In genomic region chr1:172356620-172357019, GRCh38 we compare ENCODE assay signal across 10 cellular contexts.
DNase-seq lines count a peak whose midpoint lies in the region; ATAC-seq and TF ChIP-seq lines count a peak whose summit lies in the region.
"Had no signal": no experiment of that assay in that cellular context is flagged by ENCODE, and none has a peak within 500 bp of the region (broad histone marks: within the 10 kb centered on the region; RNA-seq: fewer than 3 reads in every experiment).

No MANE protein-coding gene starts in this region.

- no peaks in the 10 kb centered on the region for H3K9me3 ChIP-seq in hepatocyte (ENCODE audit: low read depth)
- no peaks in the 10 kb centered on the region for H3K9me3 ChIP-seq in testis

- H3K36me3 Mint-ChIP-seq in activated naive CD4-positive, alpha-beta T cell treated with anti-CD3 and anti-CD28 coated beads, Interleukin-2, amount 50 U/mL, for 24 hours = no peaks in the 10 kb centered on the region
- H3K36me3 Mint-ChIP-seq in activated naive CD4-positive, alpha-beta T cell treated with anti-CD3 and anti-CD28 coated beads, Interleukin-2, amount 10 ng/mL, durations not matched to agents 7 days and 5 days = peaks cover 2% of the 10 kb centered on the region
- H3K36me3 Mint-ChIP-seq in GM23338 (ENCODE audit: low read depth) = no peaks in the 10 kb centered on the region

- H3K36me3 ChIP-seq in hepatocyte (replicated peaks; ENCODE audit: insufficient read depth, low read depth) (no peaks in the 10 kb centered on the region), testis (ENCODE audit: low read depth, missing control alignments) (no peaks in the 10 kb centered on the region), GM23338 (ENCODE audit: insufficient read depth) (no peaks in the 10 kb centered on the region)

- intact Hi-C loops in testis (cut with DNase I; ENCODE audit: low total_unique reads) = no loop called here

- H3K27ac ChIP-seq in VCaP (peak overlapping the region; percentile 77), hepatocyte (peak overlapping the region; percentile 93), testis (peak overlapping the region; percentile 64 to 82), GM23338 (ENCODE audit: low read depth) (no peak overlapping the region)

- no peak for TF ChIP-seq POLR2A in testis (IDR thresholded peaks at IDR 0.05)

- H3K4me1 ChIP-seq in hepatocyte (ENCODE audit: insufficient read depth) = peaks cover 79% of the 10 kb centered on the region
- H3K4me1 ChIP-seq in testis = peaks cover 32% of the 10 kb centered on the region
- peaks cover 38% of the 10 kb centered on the region for H3K4me1 ChIP-seq in GM23338 (ENCODE audit: insufficient read depth)

- CTCF ChIA-PET in activated naive CD4-positive, alpha-beta T cell treated with anti-CD3 and anti-CD28 coated beads, Interleukin-2, amount 10 ng/mL, durations not matched to agents 7 days and 5 days (lab: Charles Lee) = no interaction called here

- H2AFZ ChIP-seq in hepatocyte = no peak overlapping the region
- H2AFZ ChIP-seq in GM23338 = no peak overlapping the region

- H3K4me3 Mint-ChIP-seq in activated naive CD4-positive, alpha-beta T cell treated with anti-CD3 and anti-CD28 coated beads, Interleukin-2, amount 50 U/mL, for 24 hours = peak overlapping the region; percentile 59
- no peak overlapping the region for H3K4me3 Mint-ChIP-seq in activated naive CD4-positive, alpha-beta T cell treated with anti-CD3 and anti-CD28 coated beads, Interleukin-2, amount 10 ng/mL, durations not matched to agents 7 days and 5 days
- no peak overlapping the region for H3K4me3 Mint-ChIP-seq in GM23338

- H3K9me3 Mint-ChIP-seq in activated naive CD4-positive, alpha-beta T cell treated with anti-CD3 and anti-CD28 coated beads, Interleukin-2, amount 50 U/mL, for 24 hours = peaks cover 7% of the 10 kb centered on the region
- no peaks in the 10 kb centered on the region for H3K9me3 Mint-ChIP-seq in activated naive CD4-positive, alpha-beta T cell treated with anti-CD3 and anti-CD28 coated beads, Interleukin-2, amount 10 ng/mL, durations not matched to agents 7 days and 5 days
- H3K9me3 Mint-ChIP-seq in GM23338 = no peaks in the 10 kb centered on the region

- 0 out of 2 replicates have a peak, but pooled peaks cover 2% of the 10 kb centered on the region for H3F3A ChIP-seq in GM23338 (replicated peaks; ENCODE audit: low read depth)

- H3K27ac Mint-ChIP-seq in activated naive CD4-positive, alpha-beta T cell treated with anti-CD3 and anti-CD28 coated beads, Interleukin-2, amount 50 U/mL, for 24 hours = peak overlapping the region; percentile 81
- H3K27ac Mint-ChIP-seq in activated naive CD4-positive, alpha-beta T cell treated with anti-CD3 and anti-CD28 coated beads, Interleukin-2, amount 10 ng/mL, durations not matched to agents 7 days and 5 days = no peak overlapping the region
- no peak overlapping the region for H3K27ac Mint-ChIP-seq in GM23338

- H3K27me3 ChIP-seq in hepatocyte (no peaks in the 10 kb centered on the region), testis (no peaks in the 10 kb centered on the region), GM23338 (ENCODE audit: insufficient read depth) (no peaks in the 10 kb centered on the region)

- H3K79me2 ChIP-seq in hepatocyte (no peaks in the 10 kb centered on the region), GM23338 (replicated peaks; ENCODE audit: insufficient read depth) (no peaks in the 10 kb centered on the region)

- ATAC-seq in GM23338 = no peak

- H3K4me1 Mint-ChIP-seq in activated naive CD4-positive, alpha-beta T cell treated with anti-CD3 and anti-CD28 coated beads, Interleukin-2, amount 50 U/mL, for 24 hours = peaks cover 58% of the 10 kb centered on the region
- H3K4me1 Mint-ChIP-seq in activated naive CD4-positive, alpha-beta T cell treated with anti-CD3 and anti-CD28 coated beads, Interleukin-2, amount 10 ng/mL, durations not matched to agents 7 days and 5 days = peaks cover 49% of the 10 kb centered on the region
- H3K4me1 Mint-ChIP-seq in GM23338 = peaks cover 42% of the 10 kb centered on the region

- H3K9me2 ChIP-seq in hepatocyte (replicated peaks; ENCODE audit: insufficient read depth) = no peaks in the 10 kb centered on the region
- no peaks in the 10 kb centered on the region for H3K9me2 ChIP-seq in GM23338 (ENCODE audit: insufficient read depth)

- no peak overlapping the region for H3K4me3 ChIP-seq in hepatocyte
- no peak overlapping the region for H3K4me3 ChIP-seq in testis
- H3K4me3 ChIP-seq in GM23338 = no peak overlapping the region

- H3K4me2 ChIP-seq in hepatocyte = peak overlapping the region; percentile 4
- H3K4me2 ChIP-seq in GM23338 = no peak overlapping the region

- no peak for DNase-seq in activated naive CD4-positive, alpha-beta T cell treated with anti-CD3 and anti-CD28 coated beads, Interleukin-2, amount 10 ng/mL, durations not matched to agents 7 days and 5 days
- DNase-seq in hepatocyte (ENCODE audit: low spot score) (peak; percentile 76), testis (peak; percentile 79), GM23338 (ENCODE audit: low spot score) (no peak), NCI-H2029 (lab: John Stamatoyannopoulos, UW) (no peak), D341Med (ENCODE audit: low spot score) (no peak)
- DNase-seq: activated CD8-positive, alpha-beta memory T cell treated with anti-CD3 and anti-CD28 coated beads, Interleukin-2, amount 50 U/mL, for 4 hours; Kasumi-1 had no signal

- H4K20me1 ChIP-seq in hepatocyte (ENCODE audit: insufficient read depth, poor library complexity, severe bottlenecking) (no peaks in the 10 kb centered on the region), GM23338 (replicated peaks; ENCODE audit: insufficient read depth) (no peaks in the 10 kb centered on the region)

- no peaks in the 10 kb centered on the region for H3K27me3 Mint-ChIP-seq in activated naive CD4-positive, alpha-beta T cell treated with anti-CD3 and anti-CD28 coated beads, Interleukin-2, amount 50 U/mL, for 24 hours
- H3K27me3 Mint-ChIP-seq in activated naive CD4-positive, alpha-beta T cell treated with anti-CD3 and anti-CD28 coated beads, Interleukin-2, amount 10 ng/mL, durations not matched to agents 7 days and 5 days = no peaks in the 10 kb centered on the region
- peaks cover 3% of the 10 kb centered on the region for H3K27me3 Mint-ChIP-seq in GM23338 (ENCODE audit: insufficient read depth, low read depth, poor library complexity)

- TF ChIP-seq CTCF in VCaP (conservative IDR thresholded peaks at IDR 0.05) (no peak), hepatocyte (IDR thresholded peaks at IDR 0.05; ENCODE audit: poor library complexity) (no peak), testis (IDR thresholded peaks at IDR 0.05) (peak in 1 of 3 experiments; percentile 28), GM23338 (conservative IDR thresholded peaks at IDR 0.05; ENCODE audit: low read depth in 2 of 2) (no peak)

TF ChIP-seq in GM23338, 12 proteins besides CTCF, POLR2A, EP300 and RAD21:
- TF ChIP-seq POLR2AphosphoS5 (IDR thresholded peaks at IDR 0.05; ENCODE audit: low read depth) (no peak), REST (IDR thresholded peaks at IDR 0.05; ENCODE audit: unreplicated experiment) (no peak), CREB1 (CRISPR knock-in tag; IDR thresholded peaks at IDR 0.05; ENCODE audit: low read depth) (no peak)

Comparison
In these comparisons a context has a peak if more than half of its experiments do, and no peak if none do; other contexts are left out.
1. DNase-seq: peak in hepatocyte (single experiment) and testis (single experiment); none in activated naive CD4-positive, alpha-beta T cell treated with anti-CD3 and anti-CD28 coated beads, Interleukin-2, amount 10 ng/mL, durations not matched to agents 7 days and 5 days (single experiment), GM23338 (single experiment), NCI-H2029 (single experiment) and D341Med (single experiment).